In the genomic region with DNA sequence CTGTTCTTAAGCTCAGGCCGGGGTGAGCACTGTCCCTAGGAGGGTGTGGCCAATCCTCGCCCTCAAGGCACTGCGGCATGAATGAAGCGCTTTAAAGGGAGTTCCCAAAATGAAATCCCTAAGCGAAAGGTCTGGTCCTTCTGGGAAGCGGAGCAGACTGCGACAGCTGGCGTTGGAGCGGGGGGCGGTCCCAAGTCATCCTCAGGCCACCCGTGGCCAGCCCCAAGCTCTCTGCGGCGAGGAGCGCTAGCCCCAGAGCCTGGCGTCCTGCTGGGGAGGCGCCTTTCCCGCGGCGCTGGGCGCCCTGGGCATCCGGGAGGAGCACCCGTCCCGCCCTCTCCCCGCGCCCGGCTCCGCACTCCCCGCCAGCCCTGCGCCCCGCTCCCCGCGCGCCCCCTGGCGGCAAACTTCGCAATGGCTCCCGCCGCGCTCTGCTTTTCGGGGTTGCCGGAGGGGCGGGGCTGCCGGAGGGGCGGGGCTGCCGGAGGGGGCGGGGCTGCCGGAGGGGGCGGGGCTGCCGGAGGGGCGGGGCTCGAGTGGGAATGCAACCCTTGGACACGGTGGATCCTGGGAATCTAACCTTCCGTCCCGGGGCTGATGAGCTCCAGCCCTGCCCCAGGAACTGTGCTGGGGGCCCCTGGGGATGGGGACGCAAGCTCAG, we compare ENCODE assay signal across 8 cellular contexts. TPM values are rescaled to one million over a fixed set of nuclear protein-coding genes. Genes with fewer than 3 reads are reported as not detected.
DNase-seq lines count a peak whose midpoint lies in the region; ATAC-seq and TF ChIP-seq lines count a peak whose summit lies in the region.

No MANE protein-coding gene starts in this region.

- H3K27ac Mint-ChIP-seq in Calu3 (ENCODE audit: unreplicated experiment) (no peak overlapping the region), glutamatergic neuron (ENCODE audit: unreplicated experiment) (peak overlapping the region; percentile 89)
- no peak overlapping the region for H3K27ac Mint-ChIP-seq in activated naive CD4-positive, alpha-beta T cell treated with anti-CD3 and anti-CD28 coated beads for 36 hours

- DNase-seq in Calu3, result peak; percentile 96
- peak; percentile 67 for DNase-seq in M059J (ENCODE audit: low read depth)
- no peak for DNase-seq in SK-N-MC (ENCODE audit: low read depth, low spot score)
- DNase-seq in activated naive CD4-positive, alpha-beta T cell treated with anti-CD3 and anti-CD28 coated beads for 36 hours, result peak; percentile 94
- DNase-seq in glutamatergic neuron, result peak; percentile 98
- DNase-seq in osteoblast (ENCODE audit: insufficient read length, low spot score, missing footprints), result peak; percentile 99
- DNase-seq in thoracic aorta (ENCODE audit: low spot score), result peak; percentile 47

- BruUV-seq in Calu3 (replicated peaks; lab: Mats Ljungman, UMichigan), result no TSS peak

- H3K79me2 ChIP-seq in osteoblast (ENCODE audit: insufficient read depth, low read length), result no peaks in the 10 kb centered on the region

- H3K36me3 Mint-ChIP-seq in Calu3 (ENCODE audit: insufficient read depth, unreplicated experiment) (peaks cover 30% of the 10 kb centered on the region), glutamatergic neuron (ENCODE audit: unreplicated experiment) (peaks cover 10% of the 10 kb centered on the region)
- no peaks in the 10 kb centered on the region for H3K36me3 Mint-ChIP-seq in activated naive CD4-positive, alpha-beta T cell treated with anti-CD3 and anti-CD28 coated beads for 36 hours (ENCODE audit: low read depth)

- H3K4me1 Mint-ChIP-seq in Calu3 (ENCODE audit: low read depth, unreplicated experiment) (peaks cover 9% of the 10 kb centered on the region), glutamatergic neuron (ENCODE audit: low read depth, unreplicated experiment) (peaks cover 8% of the 10 kb centered on the region)
- H3K4me1 Mint-ChIP-seq in activated naive CD4-positive, alpha-beta T cell treated with anti-CD3 and anti-CD28 coated beads for 36 hours (ENCODE audit: low read depth), result peaks cover 16% of the 10 kb centered on the region

- H3K27ac ChIP-seq in SK-N-MC (no peak overlapping the region), osteoblast (ENCODE audit: low read depth, low read length) (no peak overlapping the region), thoracic aorta (no peak overlapping the region)

- TF ChIP-seq CTCF in Calu3 (IDR thresholded peaks at IDR 0.05; ENCODE audit: unreplicated experiment) (peak; percentile 56), glutamatergic neuron (IDR thresholded peaks at IDR 0.05; ENCODE audit: partially characterized antibody, unreplicated experiment) (peak; percentile 97), osteoblast (IDR thresholded peaks at IDR 0.05; ENCODE audit: extremely low read depth, low read depth, low read length) (peak; percentile 33), thoracic aorta (IDR thresholded peaks at IDR 0.05) (peak; percentile 92)

- H3K27me3 ChIP-seq in osteoblast (ENCODE audit: insufficient read depth, low read length) (no peaks in the 10 kb centered on the region), thoracic aorta (replicated peaks; ENCODE audit: insufficient read depth) (no peaks in the 10 kb centered on the region)

- peak overlapping the region; percentile 80 for H3K4me2 ChIP-seq in osteoblast (ENCODE audit: insufficient read depth, low read length)

- no peaks in the 10 kb centered on the region for H3K36me3 ChIP-seq in SK-N-MC (ENCODE audit: insufficient read depth, low read length)
- H3K36me3 ChIP-seq in osteoblast (ENCODE audit: insufficient read depth, low read length), result no peaks in the 10 kb centered on the region
- H3K36me3 ChIP-seq in thoracic aorta, result no peaks in the 10 kb centered on the region

- H3K9me3 ChIP-seq in SK-N-MC (ENCODE audit: low read depth, low read length), result no peaks in the 10 kb centered on the region
- H3K9me3 ChIP-seq in osteoblast (ENCODE audit: low read depth, low read length), result no peaks in the 10 kb centered on the region
- H3K9me3 ChIP-seq in thoracic aorta, result no peaks in the 10 kb centered on the region

- CTCF ChIA-PET in Calu3 (lab: Charles Lee), result interaction anchor here (0.6 to 1.2 kb wide), 3 partner anchors 25 to 58 kb away, joined by 3 to 13 read pairs (median 3); a partner anchor contains a TSS
- CTCF ChIA-PET in activated naive CD4-positive, alpha-beta T cell treated with anti-CD3 and anti-CD28 coated beads for 36 hours (lab: Charles Lee), result interaction anchor here (0.7 to 2.6 kb wide), 12 partner anchors 12 to 133 kb away, joined by 3 to 34 read pairs (median 4); a partner anchor contains a TSS

- peak overlapping the region; percentile 91 for H2AFZ ChIP-seq in osteoblast (ENCODE audit: low read length)

- ATAC-seq in GM21717 (IDR thresholded peaks at IDR 0.05; ENCODE audit: unreplicated experiment), result peak; percentile 71
- peak; percentile 63 for ATAC-seq in thoracic aorta (ENCODE audit: insufficient number of reproducible peaks, low FRiP score, low read depth)

- peaks cover 7% of the 10 kb centered on the region for H3K9me3 Mint-ChIP-seq in Calu3 (ENCODE audit: low read depth, unreplicated experiment)
- H3K9me3 Mint-ChIP-seq in activated naive CD4-positive, alpha-beta T cell treated with anti-CD3 and anti-CD28 coated beads for 36 hours, result peaks cover 4% of the 10 kb centered on the region
- peaks cover 22% of the 10 kb centered on the region for H3K9me3 Mint-ChIP-seq in glutamatergic neuron (ENCODE audit: unreplicated experiment)

- H4K20me1 ChIP-seq in osteoblast (ENCODE audit: insufficient read depth, low read length), result no peaks in the 10 kb centered on the region

- intact Hi-C loops in Calu3 (cut with micrococcal nuclease; ENCODE audit: unreplicated experiment), result loop anchor here (1.0 kb wide), 1 partner anchor 58 kb away; no protein-coding TSS in a partner anchor
- intact Hi-C loops in activated naive CD4-positive, alpha-beta T cell treated with anti-CD3 and anti-CD28 coated beads for 36 hours (cut with micrococcal nuclease), result loop anchor here (1.0 to 10.0 kb wide), 4 partner anchors 30 to 658 kb away; a partner anchor contains a TSS

- H3K4me1 ChIP-seq in osteoblast (ENCODE audit: insufficient read depth, low read length), result peaks cover 3% of the 10 kb centered on the region
- H3K4me1 ChIP-seq in thoracic aorta (ENCODE audit: control insufficient read depth in 1 of 2, low read depth in 2 of 2), result peaks cover 7 to 18% of the 10 kb centered on the region in 2 donors

- H3K4me3 ChIP-seq in SK-N-MC (peak overlapping the region; percentile 85), osteoblast (ENCODE audit: insufficient read depth, low read length) (peak overlapping the region; percentile 73), thoracic aorta (peak overlapping the region; percentile 88)

- peaks cover 27% of the 10 kb centered on the region for H3K27me3 Mint-ChIP-seq in Calu3 (ENCODE audit: unreplicated experiment)
- peaks cover 6% of the 10 kb centered on the region for H3K27me3 Mint-ChIP-seq in activated naive CD4-positive, alpha-beta T cell treated with anti-CD3 and anti-CD28 coated beads for 36 hours (ENCODE audit: low read depth)
- H3K27me3 Mint-ChIP-seq in glutamatergic neuron (ENCODE audit: unreplicated experiment), result peaks cover 20% of the 10 kb centered on the region

- no peak overlapping the region for H3K9ac ChIP-seq in SK-N-MC (ENCODE audit: insufficient read length)

- H3K4me3 Mint-ChIP-seq in Calu3 (ENCODE audit: low read depth, unreplicated experiment) (peak overlapping the region; percentile 76), glutamatergic neuron (ENCODE audit: unreplicated experiment) (peak overlapping the region; percentile 87)
- H3K4me3 Mint-ChIP-seq in activated naive CD4-positive, alpha-beta T cell treated with anti-CD3 and anti-CD28 coated beads for 36 hours, result peak overlapping the region; percentile 70

RNA-seq across cellular contexts. Expression of a gene that starts 25.4 kb away (rescaled TPM):
- total RNA-seq in Calu3 (2022), result 11.8 and 13.9 TPM in 2 replicates
- 3.3 and 4.1 TPM in 2 replicates for total RNA-seq in M059J (2014; rRNA removed; shearing (Covaris generic))
- 1 to 10 TPM; 1.3 to 1.6 TPM for total RNA-seq in activated naive CD4-positive, alpha-beta T cell treated with anti-CD3 and anti-CD28 coated beads for 36 hours
- 6.0 TPM for total RNA-seq in glutamatergic neuron (ENCODE audit: unreplicated experiment)
- total RNA-seq in osteoblast, result 2.9 TPM in 2 replicates
- 1 to 10 TPM; 3.2 to 4.4 TPM for total RNA-seq in thoracic aorta

RNA-seq across cellular contexts. Expression of a gene that starts 30.8 kb away (rescaled TPM):
- total RNA-seq in Calu3 (2022) (118 and 120 TPM in 2 replicates), glutamatergic neuron (ENCODE audit: unreplicated experiment) (300 TPM), osteoblast (156 and 188 TPM in 2 replicates), thoracic aorta (100 to 1,000 TPM; 158 to 162 TPM)
- 81.6 and 134 TPM in 2 replicates for total RNA-seq in M059J (2014; rRNA removed; shearing (Covaris generic))
- 100 to 1,000 TPM; 114 to 115 TPM for total RNA-seq in activated naive CD4-positive, alpha-beta T cell treated with anti-CD3 and anti-CD28 coated beads for 36 hours

RNA-seq across cellular contexts. Expression of a gene that starts 38.7 kb away (rescaled TPM):
- 60.2 and 67.6 TPM in 2 replicates for total RNA-seq in Calu3 (2022)
- total RNA-seq in M059J (2014; rRNA removed; shearing (Covaris generic)), result 3.8 and 9.1 TPM in 2 replicates
- 1 to 10 TPM; 3.3 TPM for total RNA-seq in activated naive CD4-positive, alpha-beta T cell treated with anti-CD3 and anti-CD28 coated beads for 36 hours
- total RNA-seq in glutamatergic neuron (ENCODE audit: unreplicated experiment), result 80.4 TPM
- total RNA-seq in osteoblast, result 17.1 and 21.0 TPM in 2 replicates
- total RNA-seq in thoracic aorta, result 10 to 100 TPM; 35.2 to 38.2 TPM

Comparison
In these comparisons a context has a peak if more than half of its experiments do, and no peak if none do; other contexts are left out.
1. CTCF ChIP-seq: peak in every context shown above with its lines; median percentile 97 in glutamatergic neuron; 92 in thoracic aorta; 56 in Calu3; 33 in osteoblast.